ENCODE assay signal across 8 cellular contexts in the genomic region with DNA sequence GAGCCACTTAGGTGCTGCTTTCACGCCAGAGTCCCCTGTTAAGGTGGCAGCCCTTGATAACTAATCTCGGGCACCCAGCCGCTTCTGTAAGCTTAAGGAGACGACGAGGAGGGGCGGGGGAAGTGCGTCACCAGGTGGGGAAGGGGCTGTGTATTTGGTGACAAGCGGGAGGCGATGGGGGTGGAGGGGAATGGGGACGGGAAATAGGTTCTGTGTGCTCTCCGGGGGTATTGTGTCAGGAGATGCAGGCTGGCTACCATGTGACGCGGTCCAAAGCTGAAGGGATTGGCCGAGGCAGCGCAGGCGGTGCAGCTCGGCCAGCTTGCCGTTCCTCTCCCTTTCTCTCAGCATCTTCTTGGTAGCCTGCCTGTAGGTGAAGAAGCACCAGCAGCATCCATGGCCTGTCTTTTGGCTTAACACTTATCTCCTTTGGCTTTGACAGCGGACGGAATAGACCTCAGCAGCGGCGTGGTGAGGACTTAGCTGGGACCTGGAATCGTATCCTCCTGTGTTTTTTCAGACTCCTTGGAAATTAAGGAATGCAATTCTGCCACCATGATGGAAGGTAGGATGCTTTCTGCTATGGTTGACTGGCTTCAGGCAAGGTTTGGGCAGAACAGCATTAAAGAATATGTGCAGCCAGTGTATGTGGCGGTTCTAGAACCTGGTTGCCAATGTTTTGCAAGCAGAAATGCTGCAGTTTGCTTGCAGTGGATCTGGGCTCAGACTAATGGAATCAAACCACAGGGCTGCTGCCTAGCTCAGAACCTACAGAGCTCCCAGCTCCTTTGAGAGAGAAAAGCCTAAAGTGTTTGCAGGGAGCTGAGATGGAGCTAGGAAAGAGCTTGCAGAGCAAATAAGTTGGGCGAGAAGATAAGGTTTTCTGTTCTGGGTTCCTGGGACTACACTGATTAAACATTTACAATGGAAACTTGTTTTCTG. TPM values are rescaled to one million over a fixed set of nuclear protein-coding genes. Genes with fewer than 3 reads are reported as not detected.
DNase-seq lines count a peak whose midpoint lies in the region; ATAC-seq and TF ChIP-seq lines count a peak whose summit lies in the region.

A gene with protein sequence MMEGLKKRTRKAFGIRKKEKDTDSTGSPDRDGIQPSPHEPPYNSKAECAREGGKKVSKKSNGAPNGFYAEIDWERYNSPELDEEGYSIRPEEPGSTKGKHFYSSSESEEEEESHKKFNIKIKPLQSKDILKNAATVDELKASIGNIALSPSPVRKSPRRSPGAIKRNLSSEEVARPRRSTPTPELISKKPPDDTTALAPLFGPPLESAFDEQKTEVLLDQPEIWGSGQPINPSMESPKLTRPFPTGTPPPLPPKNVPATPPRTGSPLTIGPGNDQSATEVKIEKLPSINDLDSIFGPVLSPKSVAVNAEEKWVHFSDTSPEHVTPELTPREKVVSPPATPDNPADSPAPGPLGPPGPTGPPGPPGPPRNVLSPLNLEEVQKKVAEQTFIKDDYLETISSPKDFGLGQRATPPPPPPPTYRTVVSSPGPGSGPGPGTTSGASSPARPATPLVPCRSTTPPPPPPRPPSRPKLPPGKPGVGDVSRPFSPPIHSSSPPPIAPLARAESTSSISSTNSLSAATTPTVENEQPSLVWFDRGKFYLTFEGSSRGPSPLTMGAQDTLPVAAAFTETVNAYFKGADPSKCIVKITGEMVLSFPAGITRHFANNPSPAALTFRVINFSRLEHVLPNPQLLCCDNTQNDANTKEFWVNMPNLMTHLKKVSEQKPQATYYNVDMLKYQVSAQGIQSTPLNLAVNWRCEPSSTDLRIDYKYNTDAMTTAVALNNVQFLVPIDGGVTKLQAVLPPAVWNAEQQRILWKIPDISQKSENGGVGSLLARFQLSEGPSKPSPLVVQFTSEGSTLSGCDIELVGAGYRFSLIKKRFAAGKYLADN (plus strand): TSS at position 350 of the 942 bp plus-strand sequence. CDS start 206 bp downstream, at position 556.

- H3K9me2 ChIP-seq in MM.1S (replicated peaks; ENCODE audit: insufficient read depth, low read length), result no peaks in the 10 kb centered on the region

- no peaks in the 10 kb centered on the region for H3K79me2 ChIP-seq in MM.1S (ENCODE audit: low read length)

- H3K9me3 ChIP-seq in Panc1 (ENCODE audit: control insufficient read depth, insufficient read depth, low read depth, low read length), result no peaks in the 10 kb centered on the region
- no peaks in the 10 kb centered on the region for H3K9me3 ChIP-seq in ectodermal cell (ENCODE audit: control insufficient read depth, low read length)
- no peaks in the 10 kb centered on the region for H3K9me3 ChIP-seq in right lobe of liver
- H3K9me3 ChIP-seq in MM.1S (replicated peaks; ENCODE audit: insufficient read depth, low read length), result no peaks in the 10 kb centered on the region

- peak within 1 kb of the TSS; percentile 85 to 86 for H3K4me3 Mint-ChIP-seq in stimulated activated naive B cell treated with anti-CD40 and anti-IgM and Interleukin-4, amounts not matched to agents 10 μg/mL and 1 μg/mL and 100 μg/mL, for 72 hours

- no TSS peak for BruUV-seq in Panc1 (replicated peaks; lab: Mats Ljungman, UMichigan)

- TF ChIP-seq CTCF in GM13977 (IDR thresholded peaks at IDR 0.05; ENCODE audit: extremely low read depth, insufficient read depth, missing control alignments) (no peak), Panc1 (IDR thresholded peaks at IDR 0.05) (no peak), right lobe of liver (IDR thresholded peaks at IDR 0.05) (no peak), MM.1S (IDR thresholded peaks at IDR 0.05; ENCODE audit: low read length) (no peak)

- in situ Hi-C loops in GM13977 (cut with MboI; ENCODE audit: low pct_unique_long_range_greater_than_20kb, low sequenced_read_pairs, unreplicated experiment), result no loop called here
- in situ Hi-C loops in Panc1 (cut with HindIII; ENCODE audit: low pct_unique_long_range_greater_than_20kb, low sequenced_read_pairs), result no loop called here

- H3K27me3 ChIP-seq in Panc1 (ENCODE audit: control insufficient read depth, insufficient read depth, low read length) (peaks cover 4% of the 10 kb centered on the region; the same call in 1 of the 2 replicates), ectodermal cell (ENCODE audit: control insufficient read depth, insufficient read depth, low read length, poor library complexity, severe bottlenecking) (peaks cover 29% of the 10 kb centered on the region), right lobe of liver (peaks cover 0 to 7% of the 10 kb centered on the region in 2 donors), MM.1S (replicated peaks; ENCODE audit: insufficient read depth, low read length) (no peaks in the 10 kb centered on the region)

- peaks cover 36% of the 10 kb centered on the region in 2 donors for H3K27me3 Mint-ChIP-seq in stimulated activated naive B cell treated with anti-CD40 and anti-IgM and Interleukin-4, amounts not matched to agents 10 μg/mL and 1 μg/mL and 100 μg/mL, for 72 hours

- intact Hi-C loops in Panc1 (cut with micrococcal nuclease; ENCODE audit: unreplicated experiment), result no loop called here
- intact Hi-C loops in right lobe of liver (cut with DNase I), result no loop called here

- H3K36me3 Mint-ChIP-seq in stimulated activated naive B cell treated with anti-CD40 and anti-IgM and Interleukin-4, amounts not matched to agents 10 μg/mL and 1 μg/mL and 100 μg/mL, for 72 hours, result no peaks in the 10 kb centered on the region

- no peak within 1 kb of the TSS for H3K4me2 ChIP-seq in MM.1S (ENCODE audit: low read depth, low read length)

- H3K27ac ChIP-seq in Panc1 (ENCODE audit: low read length), result no peak within 1 kb of the TSS
- H3K27ac ChIP-seq in ectodermal cell (ENCODE audit: insufficient read depth, low read depth, low read length, poor library complexity, severe bottlenecking), result no peak within 1 kb of the TSS
- peak within 1 kb of the TSS in 1 of 3 donors; percentile 7 for H3K27ac ChIP-seq in right lobe of liver
- no peak within 1 kb of the TSS for H3K27ac ChIP-seq in MM.1S (ENCODE audit: low read length)

- ATAC-seq in Panc1, result peak; percentile 92
- ATAC-seq in right lobe of liver, result peak; percentile 63 to 76 (median 68)
- ATAC-seq in stimulated activated naive B cell treated with anti-CD40 and anti-IgM and Interleukin-4, amounts not matched to agents 10 μg/mL and 1 μg/mL and 100 μg/mL, for 72 hours (replicated peaks), result peak; percentile 74 to 84
- no peak for ATAC-seq in GM19035 (IDR thresholded peaks at IDR 0.05; ENCODE audit: unreplicated experiment)

- DNase-seq in GM13977 (ENCODE audit: low spot score) (peak; percentile 35), Panc1 (ENCODE audit: low read depth, low spot score) (no peak), right lobe of liver (peak in 2 of 3 donors; percentile 29 to 50), MM.1S (no peak), NCI-H2196 (lab: John Stamatoyannopoulos, UW; ENCODE audit: unreplicated experiment) (no peak)
- no peak for DNase-seq in stimulated activated naive B cell treated with anti-CD40 and anti-IgM and Interleukin-4, amounts not matched to agents 10 μg/mL and 1 μg/mL and 100 μg/mL, for 72 hours

- 23 to 24% methylated on average over 25 of the region's 25 CpGs for WGBS in ectodermal cell, 2 experiments
- WGBS in right lobe of liver (ENCODE audit: insufficient coverage, low coverage, low lambda C conversion rate, missing lambda C conversion rate), result 21% methylated on average over 19 of the region's 25 CpGs

- H3K4me1 Mint-ChIP-seq in stimulated activated naive B cell treated with anti-CD40 and anti-IgM and Interleukin-4, amounts not matched to agents 10 μg/mL and 1 μg/mL and 100 μg/mL, for 72 hours, result peaks cover 17 to 33% of the 10 kb centered on the region in 2 donors

- no peaks in the 10 kb centered on the region for H3K36me3 ChIP-seq in Panc1 (ENCODE audit: control insufficient read depth, insufficient read depth, low read length)
- no peaks in the 10 kb centered on the region for H3K36me3 ChIP-seq in ectodermal cell (ENCODE audit: control insufficient read depth, insufficient read depth, low read length)
- no peaks in the 10 kb centered on the region for H3K36me3 ChIP-seq in right lobe of liver
- no peaks in the 10 kb centered on the region for H3K36me3 ChIP-seq in MM.1S (replicated peaks; ENCODE audit: insufficient read depth, low read length)

- H3K27ac Mint-ChIP-seq in stimulated activated naive B cell treated with anti-CD40 and anti-IgM and Interleukin-4, amounts not matched to agents 10 μg/mL and 1 μg/mL and 100 μg/mL, for 72 hours, result peak within 1 kb of the TSS; percentile 86

- TF ChIP-seq POLR2A in right lobe of liver (IDR thresholded peaks at IDR 0.05), result no peak

- CTCF ChIA-PET in Panc1 (lab: Charles Lee), result interaction anchor here (0.6 kb wide), 1 partner anchor 265 kb away, joined by 3 read pairs; no protein-coding TSS in a partner anchor

- H4K20me1 ChIP-seq in MM.1S (ENCODE audit: insufficient read depth, low read length), result no peaks in the 10 kb centered on the region

- no peak within 1 kb of the TSS for H2AFZ ChIP-seq in MM.1S (ENCODE audit: low read length)

- H3K4me1 ChIP-seq in Panc1 (ENCODE audit: control insufficient read depth, insufficient read depth, low read length) (peaks cover 5% of the 10 kb centered on the region; the same call in 1 of the 2 replicates), ectodermal cell (ENCODE audit: control insufficient read depth, insufficient read depth, low read length) (no peaks in the 10 kb centered on the region), right lobe of liver (peaks cover 0 to 6% (median 2%) of the 10 kb centered on the region in 4 donors), MM.1S (ENCODE audit: low read length) (no peaks in the 10 kb centered on the region)

- no peaks in the 10 kb centered on the region for H3K9me3 Mint-ChIP-seq in stimulated activated naive B cell treated with anti-CD40 and anti-IgM and Interleukin-4, amounts not matched to agents 10 μg/mL and 1 μg/mL and 100 μg/mL, for 72 hours

- no peak within 1 kb of the TSS for H3K9ac ChIP-seq in MM.1S (ENCODE audit: low read length)

- POLR2A ChIA-PET in Panc1 (lab: Charles Lee), result interaction anchor here (0.6 kb wide), 1 partner anchor 110 kb away, joined by 9 read pairs; no protein-coding TSS in a partner anchor

- H3K4me3 ChIP-seq in Panc1 (ENCODE audit: low read depth in 2 of 2, low read length in 2 of 2) (peak within 1 kb of the TSS; percentile 43 to 58), ectodermal cell (ENCODE audit: insufficient read depth, low read depth, low read length) (peak within 1 kb of the TSS; percentile 51), right lobe of liver (peak within 1 kb of the TSS; percentile 10 to 22 (median 15)), MM.1S (ENCODE audit: low read length) (no peak within 1 kb of the TSS)

- H3F3A ChIP-seq in MM.1S (ENCODE audit: insufficient read depth, low read length), result no peaks in the 10 kb centered on the region

RNA-seq across cellular contexts. Expression of the gene that starts here (rescaled TPM):
- total RNA-seq in Panc1 (2021; ENCODE audit: unreplicated experiment) (1.6 TPM), right lobe of liver (1 to 10 TPM in 3 of 6 experiments, under 1 TPM in 2, not detected in 1; 0.09 to 1.3 (median 1.1) TPM)
- 1.5 TPM for polyA plus RNA-seq in Panc1 (2012; ENCODE audit: insufficient read length)
- polyA plus RNA-seq in ectodermal cell (2013, experiment 1 of 4), result 2.2 TPM
- polyA plus RNA-seq in ectodermal cell (2013, experiment 2 of 4), result 3.2 TPM
- polyA plus RNA-seq in ectodermal cell (2013, experiment 3 of 4), result 2.3 TPM
- polyA plus RNA-seq in ectodermal cell (2013, experiment 4 of 4), result 2.1 TPM

Comparison
In these comparisons a context has a peak if more than half of its experiments do, and no peak if none do; other contexts are left out.
1. DNase-seq: peak in GM13977 (single experiment) and right lobe of liver (2 of 3); none in Panc1 (single experiment), stimulated activated naive B cell treated with anti-CD40 and anti-IgM and Interleukin-4, amounts not matched to agents 10 μg/mL and 1 μg/mL and 100 μg/mL, for 72 hours (single experiment), MM.1S (single experiment) and NCI-H2196 (single experiment).